In the genomic region with DNA sequence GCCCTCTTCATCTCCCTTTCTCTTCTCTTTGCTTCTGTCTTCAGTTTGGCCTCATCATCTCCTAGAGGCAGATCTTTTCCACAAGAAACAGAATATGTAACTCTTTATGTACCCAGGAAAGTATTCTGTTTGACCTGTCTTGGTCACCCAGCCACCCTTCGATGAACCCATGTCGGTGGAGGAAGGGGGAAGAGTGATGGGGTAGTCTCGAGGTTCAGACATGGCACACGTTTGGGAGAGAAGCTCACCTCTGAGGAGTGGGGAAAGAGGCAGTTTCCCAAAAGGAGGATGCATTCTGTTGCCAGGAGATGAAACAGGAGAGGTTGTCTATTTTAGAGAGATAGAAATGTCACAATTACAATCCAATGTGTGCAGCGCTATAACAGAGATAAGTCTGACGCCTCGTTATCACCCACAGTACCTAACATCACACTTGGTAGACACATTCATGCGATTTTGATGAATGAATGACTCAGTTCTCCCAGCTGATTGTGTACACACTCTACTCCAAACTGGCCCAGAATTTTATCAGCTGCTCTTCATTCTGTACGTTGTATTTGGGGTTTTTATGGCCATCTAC, we compare ENCODE assay signal across 8 cellular contexts. TPM values are rescaled to one million over a fixed set of nuclear protein-coding genes. Genes with fewer than 3 reads are reported as not detected.
A peak's percentile ranks its signal among the peaks of the same experiment; 100 is the strongest.
DNase-seq lines count a peak whose midpoint lies in the region; ATAC-seq and TF ChIP-seq lines count a peak whose summit lies in the region.

No MANE protein-coding gene starts in this region.

- no peak for TF ChIP-seq CTCF in fibroblast of mammary gland (conservative IDR thresholded peaks at IDR 0.05; ENCODE audit: control insufficient read depth, insufficient read depth, low read depth, low read length)
- TF ChIP-seq CTCF in prostate gland (IDR thresholded peaks at IDR 0.05): no peak

- intact Hi-C loops in prostate gland (cut with DNase I): loop anchor here (10.0 kb wide), 1 partner anchor 56 kb away; no protein-coding TSS in a partner anchor

- H3K9me3 ChIP-seq in SJSA1 (replicated peaks) (no peaks in the 10 kb centered on the region), prostate gland (no peaks in the 10 kb centered on the region)

- peak overlapping the region; percentile 87 for H3K4me3 ChIP-seq in SJSA1
- peak overlapping the region; percentile 79 for H3K4me3 ChIP-seq in fibroblast of mammary gland (ENCODE audit: control insufficient read depth, low read depth, low read length)
- H3K4me3 ChIP-seq in prostate gland: peak overlapping the region; percentile 86 to 96

- peak overlapping the region; percentile 83 for H3K27ac ChIP-seq in SJSA1
- peak overlapping the region; percentile 89 to 92 for H3K27ac ChIP-seq in prostate gland

- H3K4me1 ChIP-seq in SJSA1 (replicated peaks): peaks cover 23% of the 10 kb centered on the region
- H3K4me1 ChIP-seq in prostate gland (replicated peaks): peaks cover 6% of the 10 kb centered on the region

- H3K27me3 ChIP-seq in SJSA1 (replicated peaks): no peaks in the 10 kb centered on the region
- no peaks in the 10 kb centered on the region for H3K27me3 ChIP-seq in prostate gland (replicated peaks; ENCODE audit: insufficient read depth)

- peaks cover 5% of the 10 kb centered on the region for H3K36me3 ChIP-seq in SJSA1
- H3K36me3 ChIP-seq in prostate gland: no peaks in the 10 kb centered on the region

- ATAC-seq in GM21528 (IDR thresholded peaks at IDR 0.05; ENCODE audit: low FRiP score, unreplicated experiment): peak; percentile 7
- ATAC-seq in HG03175 (IDR thresholded peaks at IDR 0.05; ENCODE audit: unreplicated experiment): no peak
- ATAC-seq in GM21390 (IDR thresholded peaks at IDR 0.05; ENCODE audit: unreplicated experiment): no peak

- DNase-seq in SJSA1 (ENCODE audit: low read depth in 1 of 2, low spot score in 2 of 2) (no peak), fibroblast of mammary gland (ENCODE audit: low read depth) (no peak), prostate gland (ENCODE audit: low spot score) (no peak), NCI-H82 (lab: John Stamatoyannopoulos, UW) (no peak), foreskin melanocyte (no peak)

- 69% methylated on average over 9 of the region's 9 CpGs for WGBS in prostate gland

- TF ChIP-seq POLR2A in prostate gland (IDR thresholded peaks at IDR 0.05): no peak

RNA-seq across cellular contexts. Expression of a gene that starts 0.7 kb away (rescaled TPM):
- total RNA-seq in SJSA1 (2014; rRNA removed; shearing (Covaris generic)): 132 and 155 TPM in 2 replicates
- 10 to 100 TPM; 56.0 to 84.7 TPM for total RNA-seq in prostate gland

RNA-seq across cellular contexts. Expression of a gene that starts 1.9 kb away (rescaled TPM):
- total RNA-seq in SJSA1 (2014; rRNA removed; shearing (Covaris generic)): 0.76 TPM in 1 of 2 replicates, not detected in the other
- total RNA-seq in prostate gland: 1 to 10 TPM in 1 of 2 donors, under 1 TPM in 1; 0.18 to 4.3 TPM
